Comparison of ENCODE assay signal across 8 cellular contexts in the genomic region with DNA sequence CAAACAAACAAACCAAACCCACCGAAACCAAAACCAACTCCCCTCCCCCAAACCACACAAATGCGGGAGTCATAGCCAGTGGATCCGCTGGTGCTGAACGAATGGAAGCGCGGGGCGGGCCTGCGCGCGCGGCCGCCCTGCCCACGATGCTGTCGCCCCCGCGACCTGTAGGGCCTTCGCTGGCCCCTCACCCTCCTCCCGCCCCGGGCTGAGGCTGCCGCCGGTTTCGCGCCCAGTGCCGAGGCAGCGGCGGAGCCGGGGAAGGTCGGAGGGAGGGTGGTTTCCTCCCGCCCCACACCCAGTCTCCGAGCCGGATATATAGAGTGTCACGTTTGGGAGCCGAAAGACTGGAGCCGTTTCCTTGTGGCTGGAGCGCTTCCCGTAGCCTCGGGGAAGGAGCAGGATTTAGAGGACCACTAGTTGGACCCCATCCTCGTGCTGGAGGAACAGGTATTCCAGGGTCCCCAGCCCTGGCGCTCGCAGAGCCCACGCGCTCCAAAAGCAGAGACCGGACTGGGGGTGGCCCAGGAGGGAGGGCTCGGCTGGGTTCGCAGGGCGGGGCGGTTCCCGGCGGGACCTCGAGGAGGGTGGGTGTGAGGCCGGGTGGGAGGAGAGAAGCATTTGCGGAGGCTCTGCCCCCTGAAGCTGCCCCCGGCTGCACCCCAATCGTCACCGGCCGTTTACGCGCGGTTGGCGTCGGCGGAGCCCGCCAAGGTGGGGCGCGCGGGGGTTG. TPM values are rescaled to one million over a fixed set of nuclear protein-coding genes. Genes with fewer than 3 reads are reported as not detected.
DNase-seq lines count a peak whose midpoint lies in the region; ATAC-seq and TF ChIP-seq lines count a peak whose summit lies in the region.

A gene (plus strand): TSS at position 321 of the 733 bp plus-strand sequence. CDS start 121,172 bp downstream, outside the sequence.

- intact Hi-C loops in left colon (cut with DNase I, micrococcal nuclease) = no loop called here

- H3K4me1 ChIP-seq in Loucy (ENCODE audit: insufficient read depth, low read length, poor library complexity, severe bottlenecking) = peaks cover 55% of the 10 kb centered on the region

- DNase-seq in COLO668 (lab: John Stamatoyannopoulos, UW; ENCODE audit: unreplicated experiment) = peak; percentile 67
- DNase-seq in activated CD4-positive, CD25-positive, alpha-beta regulatory T cell treated with anti-CD3 and anti-CD28 coated beads, Interleukin-2, amount 50 U/mL, for 72 hours = peak; percentile 47
- peak; percentile 77 to 81 for DNase-seq in left colon
- peak in 3 of 4 experiments; percentile 20 to 26 (median 26) for DNase-seq in stimulated activated CD4-positive, alpha-beta T cell treated with anti-CD3 and anti-CD28 coated beads, Interleukin-1b, Interleukin-23, amount 100 ng/mL, for 24 hours (ENCODE audit: low read depth in 4 of 4, low spot score in 1 of 4)
- DNase-seq in effector CD8-positive, alpha-beta T cell (lab: John Stamatoyannopoulos, UW) = no peak

- H3K4me3 ChIP-seq in Loucy (ENCODE audit: low read length, poor library complexity, severe bottlenecking) = peak within 1 kb of the TSS; percentile 78

- peaks cover 69% of the 10 kb centered on the region for H3K79me2 ChIP-seq in Loucy (ENCODE audit: insufficient read depth, low read length)

- no peak; the same call in 1 of the 2 replicates for TF ChIP-seq CTCF in Loucy (conservative IDR thresholded peaks at IDR 0.05; ENCODE audit: low read length)

- no peaks in the 10 kb centered on the region for H3K36me3 ChIP-seq in Loucy (ENCODE audit: insufficient read depth, low read length)

- H3K4me2 ChIP-seq in Loucy (ENCODE audit: low read depth, low read length, poor library complexity, severe bottlenecking) = peak within 1 kb of the TSS; percentile 94

- H3K9me3 ChIP-seq in Loucy (ENCODE audit: insufficient read depth, low read depth, low read length) = no peaks in the 10 kb centered on the region

- peak within 1 kb of the TSS; percentile 83 for H3K27ac ChIP-seq in cingulate gyrus (ENCODE audit: low read depth, low read length)

- ATAC-seq in GM19468 (IDR thresholded peaks at IDR 0.05; ENCODE audit: extremely low read depth, unreplicated experiment) = peak; percentile 36
- peak; percentile 75 for ATAC-seq in left colon

- H3K9me2 ChIP-seq in Loucy (replicated peaks; ENCODE audit: low read depth, low read length) = no peaks in the 10 kb centered on the region

- peaks cover 8% of the 10 kb centered on the region; the same call in 1 of the 2 replicates for H3F3A ChIP-seq in Loucy (ENCODE audit: low read depth)

- no peaks in the 10 kb centered on the region for H4K20me1 ChIP-seq in Loucy (ENCODE audit: insufficient read depth, low read length, poor library complexity, severe bottlenecking)

- peak within 1 kb of the TSS; percentile 98 for H3K9ac ChIP-seq in Loucy (ENCODE audit: low read depth, low read length, poor library complexity, severe bottlenecking)

- H3K27me3 ChIP-seq in Loucy (ENCODE audit: insufficient read depth, low read length, poor library complexity, severe bottlenecking) = no peaks in the 10 kb centered on the region

- peak within 1 kb of the TSS; percentile 88 for H2AFZ ChIP-seq in Loucy (ENCODE audit: low read length)

RNA-seq across cellular contexts. Expression of the gene that starts here (rescaled TPM):
- 10 to 100 TPM; 72.8 to 73.2 TPM for total RNA-seq in left colon
